ENCODE assay signal across 14 cellular contexts in genomic region chr20:37349517-37350491, GRCh38. TPM values are rescaled to one million over a fixed set of nuclear protein-coding genes. Genes with fewer than 3 reads are reported as not detected.
A peak's percentile ranks its signal among the peaks of the same experiment; 100 is the strongest.
DNase-seq lines count a peak whose midpoint lies in the region; ATAC-seq and TF ChIP-seq lines count a peak whose summit lies in the region.
"Had no signal": no experiment of that assay in that cellular context is flagged by ENCODE, and none has a peak within 500 bp of the region (broad histone marks: within the 10 kb centered on the region; RNA-seq: fewer than 3 reads in every experiment).

No MANE protein-coding gene starts in this region.

- no peaks in the 10 kb centered on the region for H3K9me3 Mint-ChIP-seq in HFFc6
- H3K9me3 Mint-ChIP-seq in activated T-helper 1 cell treated with anti-CD3 and anti-CD28 coated beads, Interleukin-12 subunit alpha, Interleukin-12 subunit beta, Interleukin-2, Interleukin-4 antibody, amounts not matched to agents 30 ng/mL and 10 ng/mL and 1 ng/mL, durations not matched to agents 14 hours and 24 hours and 36 hours, result no peaks in the 10 kb centered on the region
- H3K9me3 Mint-ChIP-seq: CD8-positive, alpha-beta memory T cell had no signal

- peaks cover 57% of the 10 kb centered on the region for H3K79me2 ChIP-seq in ACC112 (ENCODE audit: control insufficient read depth, insufficient read depth, low read length, unreplicated experiment)

- peaks cover 25% of the 10 kb centered on the region for H3K36me3 Mint-ChIP-seq in HFFc6 (ENCODE audit: low read depth)
- H3K36me3 Mint-ChIP-seq in activated T-helper 1 cell treated with anti-CD3 and anti-CD28 coated beads, Interleukin-12 subunit alpha, Interleukin-12 subunit beta, Interleukin-2, Interleukin-4 antibody, amounts not matched to agents 30 ng/mL and 10 ng/mL and 1 ng/mL, durations not matched to agents 14 hours and 24 hours and 36 hours (ENCODE audit: low read depth), result peaks cover 2% of the 10 kb centered on the region
- H3K36me3 Mint-ChIP-seq: CD8-positive, alpha-beta memory T cell had no signal

- H3K9ac ChIP-seq in mucosa of stomach (ENCODE audit: low read length), result peak overlapping the region; percentile 19

- H3K27ac Mint-ChIP-seq in HFFc6, result peak overlapping the region; percentile 48
- no peak overlapping the region for H3K27ac Mint-ChIP-seq in activated T-helper 1 cell treated with anti-CD3 and anti-CD28 coated beads, Interleukin-12 subunit alpha, Interleukin-12 subunit beta, Interleukin-2, Interleukin-4 antibody, amounts not matched to agents 30 ng/mL and 10 ng/mL and 1 ng/mL, durations not matched to agents 14 hours and 24 hours and 36 hours

- H3K27me3 ChIP-seq in ACC112 (ENCODE audit: insufficient read depth, low read length) (no peaks in the 10 kb centered on the region), body of pancreas (no peaks in the 10 kb centered on the region), mucosa of stomach (ENCODE audit: control insufficient read depth, insufficient read depth, low read length) (no peaks in the 10 kb centered on the region)
- H3K27me3 ChIP-seq: pancreas had no signal

- peaks cover 38% of the 10 kb centered on the region for H3K4me1 Mint-ChIP-seq in HFFc6 (ENCODE audit: low read depth)
- H3K4me1 Mint-ChIP-seq in activated T-helper 1 cell treated with anti-CD3 and anti-CD28 coated beads, Interleukin-12 subunit alpha, Interleukin-12 subunit beta, Interleukin-2, Interleukin-4 antibody, amounts not matched to agents 30 ng/mL and 10 ng/mL and 1 ng/mL, durations not matched to agents 14 hours and 24 hours and 36 hours (ENCODE audit: low read depth), result peaks cover 8% of the 10 kb centered on the region

- H3K4me1 ChIP-seq in ACC112 (ENCODE audit: control insufficient read depth, insufficient read depth, low read length, unreplicated experiment) (peaks cover 20% of the 10 kb centered on the region), body of pancreas (peaks cover 59% of the 10 kb centered on the region), mucosa of stomach (ENCODE audit: control insufficient read depth, insufficient read depth, low read length) (peaks cover 65% of the 10 kb centered on the region)

- no peak for TF ChIP-seq CTCF in HFFc6 (IDR thresholded peaks at IDR 0.05)
- TF ChIP-seq CTCF in body of pancreas (IDR thresholded peaks at IDR 0.05), result no peak

- WGBS in body of pancreas, 2 donors, result 66 to 76% methylated on average over 8 to 16 of the region's 16 CpGs

- no peaks in the 10 kb centered on the region for H3K9me3 ChIP-seq in body of pancreas
- H3K9me3 ChIP-seq in mucosa of stomach (ENCODE audit: control insufficient read depth, low read length), result no peaks in the 10 kb centered on the region
- H3K9me3 ChIP-seq: pancreas had no signal

- no peak for ATAC-seq in body of pancreas
- ATAC-seq: HCT116 had no signal

- DNase-seq in HFFc6 (no peak), body of pancreas (peak in 3 of 4 donors; percentile 30 to 60 (median 39)), substantia nigra (lab: John Stamatoyannopoulos, UW) (no peak), LoVo (ENCODE audit: low spot score) (no peak), EL (no peak)
- DNase-seq in activated T-helper 1 cell treated with anti-CD3 and anti-CD28 coated beads, Interleukin-12 subunit alpha, Interleukin-12 subunit beta, Interleukin-2, Interleukin-4 antibody, amounts not matched to agents 30 ng/mL and 10 ng/mL and 1 ng/mL, durations not matched to agents 14 hours and 24 hours and 36 hours (ENCODE audit: low spot score), result no peak
- DNase-seq: activated gamma-delta T cell treated with Interleukin-2 at 50 U/mL for 16 hours; CD8-positive, alpha-beta memory T cell; effector memory CD4-positive, alpha-beta T cell; NCI-H2227 treated with DMSO at 0.1 percent for 48 hours had no signal

- no peaks in the 10 kb centered on the region for H3K27me3 Mint-ChIP-seq in HFFc6 (ENCODE audit: insufficient read depth)
- H3K27me3 Mint-ChIP-seq in activated T-helper 1 cell treated with anti-CD3 and anti-CD28 coated beads, Interleukin-12 subunit alpha, Interleukin-12 subunit beta, Interleukin-2, Interleukin-4 antibody, amounts not matched to agents 30 ng/mL and 10 ng/mL and 1 ng/mL, durations not matched to agents 14 hours and 24 hours and 36 hours (ENCODE audit: insufficient read depth), result peaks cover 4% of the 10 kb centered on the region
- H3K27me3 Mint-ChIP-seq: CD8-positive, alpha-beta memory T cell had no signal

- intact Hi-C loops in body of pancreas (cut with DNase I), result loop anchor here (5.0 kb wide), 1 partner anchor 32 kb away; no protein-coding TSS in a partner anchor
- intact Hi-C loops in activated T-helper 1 cell treated with anti-CD3 and anti-CD28 coated beads, Interleukin-12 subunit alpha, Interleukin-12 subunit beta, Interleukin-2, Interleukin-4 antibody, amounts not matched to agents 30 ng/mL and 10 ng/mL and 1 ng/mL, durations not matched to agents 14 hours and 24 hours and 36 hours (cut with micrococcal nuclease), result no loop called here

- H3K36me3 ChIP-seq in ACC112 (ENCODE audit: insufficient read depth, low read length) (no peaks in the 10 kb centered on the region), body of pancreas (replicated peaks in 1 of 2; ENCODE audit: insufficient read depth in 1 of 2, low read depth in 2 of 2) (no peaks in the 10 kb centered on the region), mucosa of stomach (ENCODE audit: control insufficient read depth, insufficient read depth, low read length) (peaks cover 18% of the 10 kb centered on the region)
- H3K36me3 ChIP-seq: pancreas had no signal

- H3K27ac ChIP-seq in ACC112 (ENCODE audit: low read depth, low read length) (peak overlapping the region; percentile 45), body of pancreas (peak overlapping the region in 3 of 4 donors; percentile 3 to 44 (median 12)), substantia nigra (ENCODE audit: low read depth, low read length, poor library complexity, severe bottlenecking) (no peak overlapping the region)
- H3K27ac ChIP-seq: pancreas had no signal

- TF ChIP-seq POLR2A in body of pancreas (IDR thresholded peaks at IDR 0.05), result no peak

- H3K4me3 Mint-ChIP-seq in HFFc6, result no peak overlapping the region
- no peak overlapping the region for H3K4me3 Mint-ChIP-seq in activated T-helper 1 cell treated with anti-CD3 and anti-CD28 coated beads, Interleukin-12 subunit alpha, Interleukin-12 subunit beta, Interleukin-2, Interleukin-4 antibody, amounts not matched to agents 30 ng/mL and 10 ng/mL and 1 ng/mL, durations not matched to agents 14 hours and 24 hours and 36 hours

- no peak overlapping the region for H2AFZ ChIP-seq in ACC112 (ENCODE audit: low read length, unreplicated experiment)

- H3K4me3 ChIP-seq in ACC112 (ENCODE audit: low read depth, low read length) (no peak overlapping the region), body of pancreas (no peak overlapping the region), mucosa of stomach (ENCODE audit: low read length) (no peak overlapping the region)
- H3K4me3 ChIP-seq: pancreas had no signal

RNA-seq across cellular contexts. Expression of gene SRC, which starts 3.9 kb away (rescaled TPM):
- total RNA-seq in HFFc6 (2021; fragmentation: NEBNext Ultra II Directional; extraction: Animal tissue kit (Norgen Biotek cat#: 25700)), result 10 to 100 TPM; 22.0 to 35.6 (median 24.6) TPM
- 10 to 100 TPM; 25.9 to 35.3 TPM for total RNA-seq in body of pancreas
- 6.2 and 6.4 TPM in 2 replicates for total RNA-seq in activated T-helper 1 cell treated with anti-CD3 and anti-CD28 coated beads, Interleukin-12 subunit alpha, Interleukin-12 subunit beta, Interleukin-2, Interleukin-4 antibody, amounts not matched to agents 30 ng/mL and 10 ng/mL and 1 ng/mL, durations not matched to agents 14 hours and 24 hours and 36 hours

Comparison
In these comparisons a context has a peak if more than half of its experiments do, and no peak if none do; other contexts are left out.
1. DNase-seq: peak in body of pancreas (3 of 4); none in HFFc6 (single experiment), substantia nigra (0 of 49), activated T-helper 1 cell treated with anti-CD3 and anti-CD28 coated beads, Interleukin-12 subunit alpha, Interleukin-12 subunit beta, Interleukin-2, Interleukin-4 antibody, amounts not matched to agents 30 ng/mL and 10 ng/mL and 1 ng/mL, durations not matched to agents 14 hours and 24 hours and 36 hours (single experiment), LoVo (single experiment) and EL (single experiment).